Comparison of ENCODE assay signal across 1 cellular context in genomic region chr13:49443689-49444516, GRCh38.
A peak's percentile ranks its signal among the peaks of the same experiment; 100 is the strongest.
TF ChIP-seq lines count a peak whose summit lies in the region.

TSS of gene CAB39L (minus strand) at chr13:49444064. CDS start at chr13:49382910, 61,154 bp downstream.
A gene with protein sequence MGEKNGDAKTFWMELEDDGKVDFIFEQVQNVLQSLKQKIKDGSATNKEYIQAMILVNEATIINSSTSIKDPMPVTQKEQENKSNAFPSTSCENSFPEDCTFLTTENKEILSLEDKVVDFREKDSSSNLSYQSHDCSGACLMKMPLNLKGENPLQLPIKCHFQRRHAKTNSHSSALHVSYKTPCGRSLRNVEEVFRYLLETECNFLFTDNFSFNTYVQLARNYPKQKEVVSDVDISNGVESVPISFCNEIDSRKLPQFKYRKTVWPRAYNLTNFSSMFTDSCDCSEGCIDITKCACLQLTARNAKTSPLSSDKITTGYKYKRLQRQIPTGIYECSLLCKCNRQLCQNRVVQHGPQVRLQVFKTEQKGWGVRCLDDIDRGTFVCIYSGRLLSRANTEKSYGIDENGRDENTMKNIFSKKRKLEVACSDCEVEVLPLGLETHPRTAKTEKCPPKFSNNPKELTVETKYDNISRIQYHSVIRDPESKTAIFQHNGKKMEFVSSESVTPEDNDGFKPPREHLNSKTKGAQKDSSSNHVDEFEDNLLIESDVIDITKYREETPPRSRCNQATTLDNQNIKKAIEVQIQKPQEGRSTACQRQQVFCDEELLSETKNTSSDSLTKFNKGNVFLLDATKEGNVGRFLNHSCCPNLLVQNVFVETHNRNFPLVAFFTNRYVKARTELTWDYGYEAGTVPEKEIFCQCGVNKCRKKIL (plus strand): TSS chr13:49444274. CDS start chr13:49451894, 7,620 bp downstream.

TF ChIP-seq in GM23338, 12 proteins besides CTCF, POLR2A, EP300 and RAD21 (continued from another document):
- TF ChIP-seq, protein P1, sequence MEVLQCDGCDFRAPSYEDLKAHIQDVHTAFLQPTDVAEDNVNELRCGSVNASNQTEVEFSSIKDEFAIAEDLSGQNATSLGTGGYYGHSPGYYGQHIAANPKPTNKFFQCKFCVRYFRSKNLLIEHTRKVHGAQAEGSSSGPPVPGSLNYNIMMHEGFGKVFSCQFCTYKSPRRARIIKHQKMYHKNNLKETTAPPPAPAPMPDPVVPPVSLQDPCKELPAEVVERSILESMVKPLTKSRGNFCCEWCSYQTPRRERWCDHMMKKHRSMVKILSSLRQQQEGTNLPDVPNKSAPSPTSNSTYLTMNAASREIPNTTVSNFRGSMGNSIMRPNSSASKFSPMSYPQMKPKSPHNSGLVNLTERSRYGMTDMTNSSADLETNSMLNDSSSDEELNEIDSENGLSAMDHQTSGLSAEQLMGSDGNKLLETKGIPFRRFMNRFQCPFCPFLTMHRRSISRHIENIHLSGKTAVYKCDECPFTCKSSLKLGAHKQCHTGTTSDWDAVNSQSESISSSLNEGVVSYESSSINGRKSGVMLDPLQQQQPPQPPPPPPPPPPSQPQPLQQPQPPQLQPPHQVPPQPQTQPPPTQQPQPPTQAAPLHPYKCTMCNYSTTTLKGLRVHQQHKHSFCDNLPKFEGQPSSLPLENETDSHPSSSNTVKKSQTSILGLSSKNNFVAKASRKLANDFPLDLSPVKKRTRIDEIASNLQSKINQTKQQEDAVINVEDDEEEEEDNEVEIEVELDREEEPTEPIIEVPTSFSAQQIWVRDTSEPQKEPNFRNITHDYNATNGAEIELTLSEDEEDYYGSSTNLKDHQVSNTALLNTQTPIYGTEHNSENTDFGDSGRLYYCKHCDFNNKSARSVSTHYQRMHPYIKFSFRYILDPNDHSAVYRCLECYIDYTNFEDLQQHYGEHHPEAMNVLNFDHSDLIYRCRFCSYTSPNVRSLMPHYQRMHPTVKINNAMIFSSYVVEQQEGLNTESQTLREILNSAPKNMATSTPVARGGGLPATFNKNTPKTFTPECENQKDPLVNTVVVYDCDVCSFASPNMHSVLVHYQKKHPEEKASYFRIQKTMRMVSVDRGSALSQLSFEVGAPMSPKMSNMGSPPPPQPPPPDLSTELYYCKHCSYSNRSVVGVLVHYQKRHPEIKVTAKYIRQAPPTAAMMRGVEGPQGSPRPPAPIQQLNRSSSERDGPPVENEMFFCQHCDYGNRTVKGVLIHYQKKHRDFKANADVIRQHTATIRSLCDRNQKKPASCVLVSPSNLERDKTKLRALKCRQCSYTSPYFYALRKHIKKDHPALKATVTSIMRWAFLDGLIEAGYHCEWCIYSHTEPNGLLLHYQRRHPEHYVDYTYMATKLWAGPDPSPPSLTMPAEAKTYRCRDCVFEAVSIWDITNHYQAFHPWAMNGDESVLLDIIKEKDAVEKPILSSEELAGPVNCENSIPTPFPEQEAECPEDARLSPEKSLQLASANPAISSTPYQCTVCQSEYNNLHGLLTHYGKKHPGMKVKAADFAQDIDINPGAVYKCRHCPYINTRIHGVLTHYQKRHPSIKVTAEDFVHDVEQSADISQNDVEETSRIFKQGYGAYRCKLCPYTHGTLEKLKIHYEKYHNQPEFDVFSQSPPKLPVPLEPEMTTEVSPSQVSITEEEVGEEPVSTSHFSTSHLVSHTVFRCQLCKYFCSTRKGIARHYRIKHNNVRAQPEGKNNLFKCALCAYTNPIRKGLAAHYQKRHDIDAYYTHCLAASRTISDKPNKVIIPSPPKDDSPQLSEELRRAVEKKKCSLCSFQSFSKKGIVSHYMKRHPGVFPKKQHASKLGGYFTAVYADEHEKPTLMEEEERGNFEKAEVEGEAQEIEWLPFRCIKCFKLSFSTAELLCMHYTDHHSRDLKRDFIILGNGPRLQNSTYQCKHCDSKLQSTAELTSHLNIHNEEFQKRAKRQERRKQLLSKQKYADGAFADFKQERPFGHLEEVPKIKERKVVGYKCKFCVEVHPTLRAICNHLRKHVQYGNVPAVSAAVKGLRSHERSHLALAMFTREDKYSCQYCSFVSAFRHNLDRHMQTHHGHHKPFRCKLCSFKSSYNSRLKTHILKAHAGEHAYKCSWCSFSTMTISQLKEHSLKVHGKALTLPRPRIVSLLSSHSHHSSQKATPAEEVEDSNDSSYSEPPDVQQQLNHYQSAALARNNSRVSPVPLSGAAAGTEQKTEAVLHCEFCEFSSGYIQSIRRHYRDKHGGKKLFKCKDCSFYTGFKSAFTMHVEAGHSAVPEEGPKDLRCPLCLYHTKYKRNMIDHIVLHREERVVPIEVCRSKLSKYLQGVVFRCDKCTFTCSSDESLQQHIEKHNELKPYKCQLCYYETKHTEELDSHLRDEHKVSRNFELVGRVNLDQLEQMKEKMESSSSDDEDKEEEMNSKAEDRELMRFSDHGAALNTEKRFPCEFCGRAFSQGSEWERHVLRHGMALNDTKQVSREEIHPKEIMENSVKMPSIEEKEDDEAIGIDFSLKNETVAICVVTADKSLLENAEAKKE (CRISPR knock-in tag; IDR thresholded peaks at IDR 0.05): no peak
- TF ChIP-seq ETS1 (IDR thresholded peaks at IDR 0.05) (peak; percentile 88), EZH2 (IDR thresholded peaks at IDR 0.05; ENCODE audit: low read depth, unreplicated experiment) (no peak), ZNF114 (CRISPR knock-in tag; IDR thresholded peaks at IDR 0.05) (peak; percentile 85; the same call in 1 of the 2 replicates), STAT1 (IDR thresholded peaks at IDR 0.05; ENCODE audit: unreplicated experiment) (no peak), ZNF331 (CRISPR knock-in tag; IDR thresholded peaks at IDR 0.05; ENCODE audit: low read depth) (no peak), NANOG (IDR thresholded peaks at IDR 0.05; ENCODE audit: borderline replicate concordance) (no peak), JUNB (IDR thresholded peaks at IDR 0.05; ENCODE audit: unreplicated experiment) (no peak), POLR2AphosphoS5 (IDR thresholded peaks at IDR 0.05; ENCODE audit: low read depth) (peak; percentile 88), CREB1 (CRISPR knock-in tag; IDR thresholded peaks at IDR 0.05; ENCODE audit: low read depth) (peak; percentile 78)
- TF ChIP-seq, protein P2, sequence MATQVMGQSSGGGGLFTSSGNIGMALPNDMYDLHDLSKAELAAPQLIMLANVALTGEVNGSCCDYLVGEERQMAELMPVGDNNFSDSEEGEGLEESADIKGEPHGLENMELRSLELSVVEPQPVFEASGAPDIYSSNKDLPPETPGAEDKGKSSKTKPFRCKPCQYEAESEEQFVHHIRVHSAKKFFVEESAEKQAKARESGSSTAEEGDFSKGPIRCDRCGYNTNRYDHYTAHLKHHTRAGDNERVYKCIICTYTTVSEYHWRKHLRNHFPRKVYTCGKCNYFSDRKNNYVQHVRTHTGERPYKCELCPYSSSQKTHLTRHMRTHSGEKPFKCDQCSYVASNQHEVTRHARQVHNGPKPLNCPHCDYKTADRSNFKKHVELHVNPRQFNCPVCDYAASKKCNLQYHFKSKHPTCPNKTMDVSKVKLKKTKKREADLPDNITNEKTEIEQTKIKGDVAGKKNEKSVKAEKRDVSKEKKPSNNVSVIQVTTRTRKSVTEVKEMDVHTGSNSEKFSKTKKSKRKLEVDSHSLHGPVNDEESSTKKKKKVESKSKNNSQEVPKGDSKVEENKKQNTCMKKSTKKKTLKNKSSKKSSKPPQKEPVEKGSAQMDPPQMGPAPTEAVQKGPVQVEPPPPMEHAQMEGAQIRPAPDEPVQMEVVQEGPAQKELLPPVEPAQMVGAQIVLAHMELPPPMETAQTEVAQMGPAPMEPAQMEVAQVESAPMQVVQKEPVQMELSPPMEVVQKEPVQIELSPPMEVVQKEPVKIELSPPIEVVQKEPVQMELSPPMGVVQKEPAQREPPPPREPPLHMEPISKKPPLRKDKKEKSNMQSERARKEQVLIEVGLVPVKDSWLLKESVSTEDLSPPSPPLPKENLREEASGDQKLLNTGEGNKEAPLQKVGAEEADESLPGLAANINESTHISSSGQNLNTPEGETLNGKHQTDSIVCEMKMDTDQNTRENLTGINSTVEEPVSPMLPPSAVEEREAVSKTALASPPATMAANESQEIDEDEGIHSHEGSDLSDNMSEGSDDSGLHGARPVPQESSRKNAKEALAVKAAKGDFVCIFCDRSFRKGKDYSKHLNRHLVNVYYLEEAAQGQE (IDR thresholded peaks at IDR 0.05; ENCODE audit: unreplicated experiment): no peak
TF ChIP-seq in GM23338: peak in this region for 4.
